In the genomic region with DNA sequence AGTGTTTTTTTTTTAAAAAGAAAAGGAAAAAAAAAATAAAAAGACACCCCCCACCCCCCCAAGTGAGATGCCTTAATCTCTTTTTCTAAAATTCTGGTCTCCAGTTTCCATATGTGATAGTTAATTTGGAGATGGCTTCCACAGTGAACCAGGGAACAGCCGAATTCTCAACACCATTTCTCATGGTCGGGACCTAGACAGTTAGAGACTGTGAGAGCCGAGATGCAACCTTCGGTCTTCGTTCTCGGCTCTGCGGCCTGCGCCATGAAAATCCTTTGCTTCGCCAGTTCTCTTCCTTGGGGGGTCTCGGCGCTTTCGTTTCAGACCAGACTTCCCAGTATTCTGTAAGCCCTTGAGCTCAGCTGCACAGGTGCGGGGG, we compare ENCODE assay signal across 16 cellular contexts. TPM values are rescaled to one million over a fixed set of nuclear protein-coding genes. Genes with fewer than 3 reads are reported as not detected.
DNase-seq lines count a peak whose midpoint lies in the region; ATAC-seq and TF ChIP-seq lines count a peak whose summit lies in the region.
"Had no signal": no experiment of that assay in that cellular context is flagged by ENCODE, and none has a peak within 500 bp of the region (broad histone marks: within the 10 kb centered on the region; RNA-seq: fewer than 3 reads in every experiment).

No MANE protein-coding gene starts in this region.

- H3K36me3 Mint-ChIP-seq in brain (no peaks in the 10 kb centered on the region), mesothelial cell of epicardium (no peaks in the 10 kb centered on the region)
- H3K36me3 Mint-ChIP-seq in natural killer cell treated with Interleukin-12 subunit alpha and Interleukin-12 subunit beta and Interleukin-15 and Interleukin-18, amount 100 ng/mL, for 72 hours: peaks cover 12% of the 10 kb centered on the region

- H3K27me3 ChIP-seq in HUES48 (ENCODE audit: control insufficient read depth, insufficient read depth, low read length): peaks cover 62% of the 10 kb centered on the region

- peaks cover 52% of the 10 kb centered on the region for H3K4me1 Mint-ChIP-seq in brain
- no peaks in the 10 kb centered on the region for H3K4me1 Mint-ChIP-seq in mesothelial cell of epicardium
- peaks cover 6% of the 10 kb centered on the region in 2 donors for H3K4me1 Mint-ChIP-seq in natural killer cell treated with Interleukin-12 subunit alpha and Interleukin-12 subunit beta and Interleukin-15 and Interleukin-18, amount 100 ng/mL, for 72 hours (ENCODE audit: low read depth in 2 of 2)

- peak overlapping the region in 4 of 5 experiments; percentile 23 to 85 (median 82) for H3K27ac Mint-ChIP-seq in brain
- no peak overlapping the region for H3K27ac Mint-ChIP-seq in mesothelial cell of epicardium
- no peak overlapping the region for H3K27ac Mint-ChIP-seq in natural killer cell treated with Interleukin-12 subunit alpha and Interleukin-12 subunit beta and Interleukin-15 and Interleukin-18, amount 100 ng/mL, for 72 hours
- H3K27ac Mint-ChIP-seq: CD4-positive, alpha-beta T cell; naive B cell; stimulated activated naive CD8-positive, alpha-beta T cell treated with anti-CD3 and anti-CD28 coated beads, Interleukin-15, amount 100 ng/mL, for 72 hours had no signal

- no peaks in the 10 kb centered on the region for H3K9me3 ChIP-seq in HUES48 (ENCODE audit: control insufficient read depth, insufficient read depth, low read length)

- no peaks in the 10 kb centered on the region for H3K9me3 Mint-ChIP-seq in brain
- H3K9me3 Mint-ChIP-seq in mesothelial cell of epicardium: no peaks in the 10 kb centered on the region
- H3K9me3 Mint-ChIP-seq in natural killer cell treated with Interleukin-12 subunit alpha and Interleukin-12 subunit beta and Interleukin-15 and Interleukin-18, amount 100 ng/mL, for 72 hours: peaks cover 2% of the 10 kb centered on the region
- H3K9me3 Mint-ChIP-seq: CD4-positive, alpha-beta T cell; stimulated activated naive CD8-positive, alpha-beta T cell treated with anti-CD3 and anti-CD28 coated beads, Interleukin-15, amount 100 ng/mL, for 72 hours had no signal

- DNase-seq in D341Med (ENCODE audit: low spot score) (peak; percentile 57), mesothelial cell of epicardium (ENCODE audit: low spot score in 2 of 2, unreplicated experiment in 2 of 2) (no peak), HPDE6-E6E7 (ENCODE audit: extremely low spot score) (no peak)
- DNase-seq in natural killer cell treated with Interleukin-12 subunit alpha and Interleukin-12 subunit beta and Interleukin-15 and Interleukin-18, amount 100 ng/mL, for 72 hours (ENCODE audit: low spot score): no peak
- DNase-seq in stimulated activated CD4-positive, alpha-beta T cell treated with anti-CD3 and anti-CD28 coated beads, Interleukin-12 subunit alpha, Interleukin-12 subunit beta, amount 100 ng/mL, for 4 hours: no peak
- DNase-seq: activated gamma-delta T cell, NCI-H1436 treated with DMSO at 0.1 percent for 48 hours had no signal

- no peak overlapping the region for H3K27ac ChIP-seq in HUES48 (ENCODE audit: low read depth, low read length)
- H3K27ac ChIP-seq: brain microvascular endothelial cell, skin epidermis had no signal

- TF ChIP-seq CTCF in brain (conservative IDR thresholded peaks at IDR 0.05): no peak
- TF ChIP-seq CTCF in mesothelial cell of epicardium (IDR thresholded peaks at IDR 0.05; ENCODE audit: unreplicated experiment): no peak

- H3K9ac ChIP-seq in HUES48 (ENCODE audit: low read depth, low read length): no peak overlapping the region

- H3K27me3 Mint-ChIP-seq in brain (peaks cover 69% of the 10 kb centered on the region), mesothelial cell of epicardium (ENCODE audit: low read depth) (peaks cover 98% of the 10 kb centered on the region)
- H3K27me3 Mint-ChIP-seq in natural killer cell treated with Interleukin-12 subunit alpha and Interleukin-12 subunit beta and Interleukin-15 and Interleukin-18, amount 100 ng/mL, for 72 hours: peaks cover 56 to 88% of the 10 kb centered on the region in 2 donors

- ATAC-seq in natural killer cell treated with Interleukin-12 subunit alpha and Interleukin-12 subunit beta and Interleukin-15 and Interleukin-18, amount 100 ng/mL, for 72 hours: no peak
- ATAC-seq in GM18873 (IDR thresholded peaks at IDR 0.05; ENCODE audit: low FRiP score, unreplicated experiment): no peak

- H3K4me3 Mint-ChIP-seq in brain (peak overlapping the region; percentile 79 to 89 (median 84)), mesothelial cell of epicardium (peak overlapping the region; percentile 52)
- H3K4me3 Mint-ChIP-seq in natural killer cell treated with Interleukin-12 subunit alpha and Interleukin-12 subunit beta and Interleukin-15 and Interleukin-18, amount 100 ng/mL, for 72 hours: no peak overlapping the region
- H3K4me3 Mint-ChIP-seq: CD4-positive, alpha-beta T cell; stimulated activated naive CD8-positive, alpha-beta T cell treated with anti-CD3 and anti-CD28 coated beads, Interleukin-15, amount 100 ng/mL, for 72 hours had no signal

- H3K36me3 ChIP-seq in HUES48 (ENCODE audit: control insufficient read depth, insufficient read depth, low read length): no peaks in the 10 kb centered on the region
- H3K36me3 ChIP-seq: brain microvascular endothelial cell had no signal

- H3K4me3 ChIP-seq in HUES48 (ENCODE audit: low read depth, low read length): peak overlapping the region; percentile 65
- H3K4me3 ChIP-seq: skin epidermis had no signal

- 0 out of 2 replicates have a peak, but pooled peaks cover 3% of the 10 kb centered on the region for H3K4me1 ChIP-seq in HUES48 (ENCODE audit: control insufficient read depth, insufficient read depth, low read length)

RNA-seq across cellular contexts. Expression of gene CACNG2, which starts 0.7 kb away (rescaled TPM):
- polyA plus RNA-seq in brain (ENCODE audit: insufficient read depth, low read depth, low replicate concordance): 0.61 TPM
- total RNA-seq in mesothelial cell of epicardium: not detected in 3 replicates
- total RNA-seq in natural killer cell treated with Interleukin-12 subunit alpha and Interleukin-12 subunit beta and Interleukin-15 and Interleukin-18, amount 100 ng/mL, for 72 hours: not detected
- total RNA-seq: activated CD8-positive, alpha-beta memory T cell treated with anti-CD3 and anti-CD28 coated beads for 36 hours; CD4-positive, alpha-beta T cell had no signal

Comparison
In these comparisons a context has a peak if more than half of its experiments do, and no peak if none do; other contexts are left out.
1. H3K27ac Mint-ChIP-seq: peak in brain (4 of 5); none in mesothelial cell of epicardium (single experiment) and natural killer cell treated with Interleukin-12 subunit alpha and Interleukin-12 subunit beta and Interleukin-15 and Interleukin-18, amount 100 ng/mL, for 72 hours (0 of 2).